Comparison of ENCODE assay signal across 25 cellular contexts in genomic region chr13:20740021-20740420, GRCh38.
"Had no signal": no experiment of that assay in that cellular context is flagged by ENCODE, and none has a peak within 500 bp of the region (broad histone marks: within the 10 kb centered on the region; RNA-seq: fewer than 3 reads in every experiment).

No MANE protein-coding gene starts in this region.

- H3K4me3 Mint-ChIP-seq: naive thymus-derived CD4-positive, alpha-beta T cell; nephron; neural progenitor cell; stimulated activated effector memory CD8-positive, alpha-beta T cell treated with anti-CD3 and anti-CD28 coated beads, Interleukin-12 subunit alpha, Interleukin-12 subunit beta, amount 100 ng/mL, for 72 hours; stimulated activated naive B cell treated with anti-CD40 and anti-IgM and Interleukin-4, amounts not matched to agents 10 μg/mL and 1 μg/mL and 100 μg/mL, for 72 hours had no signal

- H3K4me3 ChIP-seq: neural progenitor cell, pancreas, prostate gland, right lobe of liver, sigmoid colon, stomach, thoracic aorta, thyroid gland, tibial nerve, upper lobe of left lung, uterus had no signal

- H3K9me3 Mint-ChIP-seq: stimulated activated effector memory CD8-positive, alpha-beta T cell treated with anti-CD3 and anti-CD28 coated beads, Interleukin-12 subunit alpha, Interleukin-12 subunit beta, amount 100 ng/mL, for 72 hours had no signal

- H3K4me1 ChIP-seq: pancreas, prostate gland, right lobe of liver, sigmoid colon, stomach, thyroid gland, tibial nerve, upper lobe of left lung, uterus had no signal

- H3K9me3 ChIP-seq: neutrophil, pancreas, prostate gland, right lobe of liver, sigmoid colon, thyroid gland, upper lobe of left lung had no signal

- H3K27ac ChIP-seq: neural progenitor cell, neutrophil, pancreas, prostate gland, right lobe of liver, sigmoid colon, stomach, thoracic aorta, thyroid gland, tibial nerve, upper lobe of left lung, uterus had no signal

- H3K36me3 ChIP-seq: neural progenitor cell, neutrophil, pancreas, prostate gland, right lobe of liver, sigmoid colon, thoracic aorta, thyroid gland, upper lobe of left lung, uterus had no signal

- ATAC-seq: naive thymus-derived CD4-positive, alpha-beta T cell; pancreas; right cardiac atrium; right lobe of liver; stimulated activated effector memory CD8-positive, alpha-beta T cell treated with anti-CD3 and anti-CD28 coated beads, Interleukin-12 subunit alpha, Interleukin-12 subunit beta, amount 100 ng/mL, for 72 hours; stimulated activated naive B cell treated with anti-CD40 and anti-IgM and Interleukin-4, amounts not matched to agents 10 μg/mL and 1 μg/mL and 100 μg/mL, for 72 hours had no signal

- H3K27me3 ChIP-seq: neural progenitor cell, neutrophil, pancreas, right lobe of liver, sigmoid colon, stomach, thyroid gland, tibial nerve, upper lobe of left lung, uterus had no signal

- DNase-seq: naive thymus-derived CD4-positive, alpha-beta T cell; nucleus accumbens; pancreas; right cardiac atrium; right lobe of liver; sigmoid colon; small intestine; stimulated activated CD4-positive, alpha-beta T cell treated with anti-CD3 and anti-CD28 coated beads, Interleukin-15, amount 100 ng/mL, for 24 hours; stimulated activated CD4-positive, alpha-beta T cell treated with anti-CD3 and anti-CD28 coated beads, Interleukin-2, amount 100 ng/mL, for 24 hours; stimulated activated CD4-positive, alpha-beta T cell treated with anti-CD3 and anti-CD28 coated beads, Interleukin-2, amount 100 ng/mL, for 48 hours; stimulated activated CD4-positive, alpha-beta T cell treated with anti-CD3 and anti-CD28 coated beads, Interleukin-4, amount 100 ng/mL, for 24 hours; stimulated activated naive B cell treated with anti-CD40 and anti-IgM and Interleukin-4, amounts not matched to agents 10 μg/mL and 1 μg/mL and 100 μg/mL, for 72 hours; stimulated activated naive CD4-positive, alpha-beta T cell treated with Interleukin-2 at 50 U/mL for 16 hours; stomach; thyroid gland; trophoblast cell; uterus had no signal

- H3K27ac Mint-ChIP-seq: naive thymus-derived CD4-positive, alpha-beta T cell; nephron; neural progenitor cell; stimulated activated effector memory CD8-positive, alpha-beta T cell treated with anti-CD3 and anti-CD28 coated beads, Interleukin-12 subunit alpha, Interleukin-12 subunit beta, amount 100 ng/mL, for 72 hours; stimulated activated naive B cell treated with anti-CD40 and anti-IgM and Interleukin-4, amounts not matched to agents 10 μg/mL and 1 μg/mL and 100 μg/mL, for 72 hours had no signal

- H3K27me3 Mint-ChIP-seq: naive thymus-derived CD4-positive, alpha-beta T cell; stimulated activated naive B cell treated with anti-CD40 and anti-IgM and Interleukin-4, amounts not matched to agents 10 μg/mL and 1 μg/mL and 100 μg/mL, for 72 hours had no signal

- H3K4me1 Mint-ChIP-seq: neural progenitor cell; stimulated activated effector memory CD8-positive, alpha-beta T cell treated with anti-CD3 and anti-CD28 coated beads, Interleukin-12 subunit alpha, Interleukin-12 subunit beta, amount 100 ng/mL, for 72 hours; stimulated activated naive B cell treated with anti-CD40 and anti-IgM and Interleukin-4, amounts not matched to agents 10 μg/mL and 1 μg/mL and 100 μg/mL, for 72 hours had no signal
